Comparison of ENCODE assay signal across 28 cellular contexts in the genomic region with DNA sequence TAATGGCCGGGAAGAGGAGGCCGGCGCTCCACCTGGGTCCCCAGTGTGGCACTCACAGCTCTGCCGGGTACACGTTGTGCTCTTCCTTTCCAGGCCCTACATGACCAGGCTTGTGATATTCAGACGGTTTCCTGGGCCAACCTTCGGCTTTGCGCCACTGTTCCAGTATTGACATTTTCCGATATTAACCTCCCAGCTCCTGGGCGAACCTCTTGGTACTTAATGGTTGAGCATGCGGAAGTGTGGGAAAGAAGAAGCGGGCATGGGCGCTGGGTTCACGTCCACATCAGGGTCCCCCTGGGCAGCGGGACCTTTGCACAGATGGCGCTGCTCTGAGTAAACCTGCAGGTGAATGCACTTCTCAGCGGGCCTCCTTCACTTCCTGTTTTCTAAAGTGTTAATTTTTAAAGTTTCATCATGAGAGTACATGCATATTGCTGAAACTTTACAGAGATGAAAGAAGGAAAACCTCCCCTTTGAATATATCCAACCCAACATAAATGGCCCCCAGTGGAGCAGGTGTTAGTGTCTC.
DNase-seq lines count a peak whose midpoint lies in the region; ATAC-seq, FAIRE-seq and TF ChIP-seq lines count a peak whose summit lies in the region.
"Had no signal": no experiment of that assay in that cellular context is flagged by ENCODE, and none has a peak within 500 bp of the region (broad histone marks: within the 10 kb centered on the region; RNA-seq: fewer than 3 reads in every experiment).

No MANE protein-coding gene starts in this region.

- no peaks in the 10 kb centered on the region for H3K9me3 ChIP-seq in GM12878 (replicated peaks; ENCODE audit: control insufficient read depth, insufficient read depth, low read length)
- H3K9me3 ChIP-seq: adrenal gland, MG63, pancreas had no signal

- H3K4me3 Mint-ChIP-seq in neural crest cell: no peak overlapping the region
- H3K4me3 Mint-ChIP-seq: activated naive CD4-positive, alpha-beta T cell treated with anti-CD3 and anti-CD28 coated beads for 36 hours; activated T-helper 1 cell treated with anti-CD3 and anti-CD28 coated beads, Interleukin-12 subunit alpha, Interleukin-12 subunit beta, Interleukin-2, Interleukin-4 antibody, amounts not matched to agents 30 ng/mL and 10 ng/mL and 1 ng/mL, durations not matched to agents 14 hours and 24 hours and 36 hours; effector memory CD8-positive, alpha-beta T cell; nephron progenitor cell had no signal

- H3K4me1 ChIP-seq in GM12878 (ENCODE audit: control insufficient read depth, insufficient read depth, low read length): peaks cover 15% of the 10 kb centered on the region
- H3K4me1 ChIP-seq: adrenal gland had no signal

- in situ Hi-C loops in GM12878 (cut with MboI): no loop called here

- DNase-seq in GM10248 (ENCODE audit: extremely low spot score) (peak; percentile 55), GM20000 (ENCODE audit: low spot score) (peak; percentile 53), GM12878 (ENCODE audit: low read depth, low spot score) (no peak), neural crest cell (ENCODE audit: low read depth, low spot score) (no peak), amniotic stem cell (lab: John Stamatoyannopoulos, UW) (no peak), NCI-H1694 treated with DMSO at 0.1 percent for 48 hours (lab: John Stamatoyannopoulos, UW) (no peak), C1 segment of cervical spinal cord (lab: John Stamatoyannopoulos, UW) (no peak)
- DNase-seq: activated CD4-positive, alpha-beta T cell treated with anti-CD3 and anti-CD28 coated beads, Interleukin-2, amount 50 U/mL, for 4 hours; activated naive CD4-positive, alpha-beta T cell treated with anti-CD3 and anti-CD28 coated beads for 36 hours; adrenal gland; effector memory CD8-positive, alpha-beta T cell; erythroblast; glutamatergic neuron; MG63; NCI-H146; nephron progenitor cell; PC-3; SHP77 treated with DMSO at 0.1 percent for 48 hours; stimulated activated CD4-positive, alpha-beta T cell treated with anti-CD3 and anti-CD28 coated beads, Interleukin-12 subunit alpha, Interleukin-12 subunit beta, amount 100 ng/mL, for 4 hours; stimulated activated CD4-positive, alpha-beta T cell treated with anti-CD3 and anti-CD28 coated beads, Interleukin-4, amount 100 ng/mL, for 24 hours; stimulated activated naive CD4-positive, alpha-beta T cell had no signal

- TF ChIP-seq CTCF in GM10248 (IDR thresholded peaks at IDR 0.05; ENCODE audit: control extremely low read depth, extremely low read depth, low read depth, missing control alignments) (no peak), GM20000 (IDR thresholded peaks at IDR 0.05; ENCODE audit: extremely low read depth, missing control alignments) (no peak), GM12878 (IDR thresholded peaks at IDR 0.05 in 2 of 3, conservative IDR thresholded peaks at IDR 0.05 in 1 of 3; ENCODE audit: control insufficient read depth in 2 of 3, extremely low read depth in 1 of 3, insufficient read depth in 1 of 3, low read depth in 3 of 3, low read length in 3 of 3) (no peak), neural crest cell (conservative IDR thresholded peaks at IDR 0.05) (no peak)

- RAD21 ChIA-PET in GM12878 (lab: Charles Lee; ENCODE audit: unreplicated experiment): no interaction called here

- no TSS peak for BruUV-seq in GM12878 (replicated peaks; lab: Mats Ljungman, UMichigan)

- POLR2A ChIA-PET in GM10248 (lab: Yijun Ruan, JAX): no interaction called here
- POLR2A ChIA-PET in GM12878 (lab: Charles Lee): no interaction called here

- SMC1A ChIA-PET in GM12878 (lab: Charles Lee; ENCODE audit: uncharacterized antibody, unreplicated experiment): no interaction called here

- TF ChIP-seq RAD21 in GM12878 (IDR thresholded peaks at IDR 0.05; ENCODE audit: insufficient read depth, low read depth, low read length): no peak

- no peak overlapping the region for H2AFZ ChIP-seq in GM12878 (ENCODE audit: control insufficient read depth, low read depth, low read length)

- H3K36me3 Mint-ChIP-seq in neural crest cell (ENCODE audit: low read depth): no peaks in the 10 kb centered on the region

- peak overlapping the region; percentile 20 for H3K27ac Mint-ChIP-seq in neural crest cell (ENCODE audit: unreplicated experiment)
- H3K27ac Mint-ChIP-seq: activated naive CD4-positive, alpha-beta T cell treated with anti-CD3 and anti-CD28 coated beads for 36 hours; activated T-helper 1 cell treated with anti-CD3 and anti-CD28 coated beads, Interleukin-12 subunit alpha, Interleukin-12 subunit beta, Interleukin-2, Interleukin-4 antibody, amounts not matched to agents 30 ng/mL and 10 ng/mL and 1 ng/mL, durations not matched to agents 14 hours and 24 hours and 36 hours; nephron progenitor cell had no signal

- FAIRE-seq in GM12878 (lab: Jason Lieb, UNC): no peak
- FAIRE-seq: H54, keratinocyte, pancreas had no signal

- 0 out of 2 replicates have a peak overlapping the region, but pooled peaks have one; percentile 37 for H3K27ac ChIP-seq in GM12878 (ENCODE audit: control insufficient read depth, insufficient read depth)
- H3K27ac ChIP-seq: adrenal gland, coronary artery, pancreas had no signal

- H3K27me3 Mint-ChIP-seq in neural crest cell (ENCODE audit: low read depth): peaks cover 8% of the 10 kb centered on the region
- H3K27me3 Mint-ChIP-seq: effector memory CD8-positive, alpha-beta T cell had no signal

- ATAC-seq in GM12878 (no peak), HG02759 (IDR thresholded peaks at IDR 0.05; ENCODE audit: unreplicated experiment) (no peak)
- ATAC-seq: effector memory CD8-positive, alpha-beta T cell; PC-3; right cardiac atrium had no signal

- no peaks in the 10 kb centered on the region for H3K9me3 Mint-ChIP-seq in neural crest cell
- H3K9me3 Mint-ChIP-seq: activated naive CD4-positive, alpha-beta T cell treated with anti-CD3 and anti-CD28 coated beads for 36 hours; activated T-helper 1 cell treated with anti-CD3 and anti-CD28 coated beads, Interleukin-12 subunit alpha, Interleukin-12 subunit beta, Interleukin-2, Interleukin-4 antibody, amounts not matched to agents 30 ng/mL and 10 ng/mL and 1 ng/mL, durations not matched to agents 14 hours and 24 hours and 36 hours; effector memory CD8-positive, alpha-beta T cell; nephron progenitor cell had no signal

- no peaks in the 10 kb centered on the region for H4K20me1 ChIP-seq in GM12878 (ENCODE audit: control insufficient read depth, insufficient read depth)

- no peak overlapping the region for H3K9ac ChIP-seq in GM12878 (ENCODE audit: control insufficient read depth, insufficient read depth, low read length)

- intact Hi-C loops in GM12878 (cut with micrococcal nuclease; ENCODE audit: unreplicated experiment): no loop called here

- H3K4me3 ChIP-seq in GM12878: no peak overlapping the region
- H3K4me3 ChIP-seq: adrenal gland, coronary artery, MG63, pancreas had no signal

- H3K36me3 ChIP-seq in GM12878 (ENCODE audit: control insufficient read depth in 2 of 2, insufficient read depth in 2 of 2, low read length in 1 of 2): peaks cover 0 to 2% of the 10 kb centered on the region in 2 experiments; a peak in 3 of 4 replicates
- H3K36me3 ChIP-seq: adrenal gland, MG63, pancreas had no signal

- no peak for TF ChIP-seq EP300 in GM12878 (IDR thresholded peaks at IDR 0.05; ENCODE audit: borderline replicate concordance in 1 of 2, control insufficient read depth in 1 of 2, low read depth in 2 of 2, low read length in 2 of 2)

- WGBS in GM12878 (ENCODE audit: insufficient coverage, insufficient replicate concordance, low lambda C conversion rate, missing lambda C conversion rate): 76% methylated on average over 17 of the region's 17 CpGs

- H3K4me1 Mint-ChIP-seq in neural crest cell: peaks cover 32% of the 10 kb centered on the region

- CTCF ChIA-PET in GM10248 (lab: Yijun Ruan, JAX) (interaction anchor here (1.2 kb wide), 1 partner anchor 13 kb away, joined by 3 read pairs; no protein-coding TSS in a partner anchor), GM12878 (lab: Yijun Ruan, JAX) (interaction anchor here (0.7 kb wide), 1 partner anchor 20 kb away, joined by 3 read pairs; no protein-coding TSS in a partner anchor)

- TF ChIP-seq POLR2A in GM12878 (IDR thresholded peaks at IDR 0.05; ENCODE audit: low read depth, low read length): no peak

- no peaks in the 10 kb centered on the region for H3K27me3 ChIP-seq in GM12878 (replicated peaks in 1 of 2; ENCODE audit: control insufficient read depth in 2 of 2, insufficient read depth in 2 of 2, low read length in 1 of 2)
- H3K27me3 ChIP-seq: adrenal gland, MG63, pancreas had no signal

- H3K4me2 ChIP-seq in GM12878 (ENCODE audit: control insufficient read depth, insufficient read depth): no peak overlapping the region

- H3K79me2 ChIP-seq in GM12878 (ENCODE audit: control insufficient read depth, insufficient read depth, low read length): no peaks in the 10 kb centered on the region

TF ChIP-seq in GM12878, 131 proteins besides CTCF, POLR2A, EP300 and RAD21:
- TF ChIP-seq BCL11A (IDR thresholded peaks at IDR 0.05; ENCODE audit: low read depth, low read length) (no peak), SPI1 (IDR thresholded peaks at IDR 0.05; ENCODE audit: borderline replicate concordance, insufficient read depth, low read depth, low read length) (peak; percentile 78)
TF ChIP-seq in GM12878: peak in this region for 1.

Comparison
In these comparisons a context has a peak if more than half of its experiments do, and no peak if none do; other contexts are left out.
1. DNase-seq: peak in GM10248 (single experiment) and GM20000 (single experiment); none in GM12878 (single experiment), neural crest cell (single experiment), amniotic stem cell (single experiment), NCI-H1694 treated with DMSO at 0.1 percent for 48 hours (single experiment) and C1 segment of cervical spinal cord (0 of 14).